Comparison of ENCODE assay signal across 10 cellular contexts in the genomic region with DNA sequence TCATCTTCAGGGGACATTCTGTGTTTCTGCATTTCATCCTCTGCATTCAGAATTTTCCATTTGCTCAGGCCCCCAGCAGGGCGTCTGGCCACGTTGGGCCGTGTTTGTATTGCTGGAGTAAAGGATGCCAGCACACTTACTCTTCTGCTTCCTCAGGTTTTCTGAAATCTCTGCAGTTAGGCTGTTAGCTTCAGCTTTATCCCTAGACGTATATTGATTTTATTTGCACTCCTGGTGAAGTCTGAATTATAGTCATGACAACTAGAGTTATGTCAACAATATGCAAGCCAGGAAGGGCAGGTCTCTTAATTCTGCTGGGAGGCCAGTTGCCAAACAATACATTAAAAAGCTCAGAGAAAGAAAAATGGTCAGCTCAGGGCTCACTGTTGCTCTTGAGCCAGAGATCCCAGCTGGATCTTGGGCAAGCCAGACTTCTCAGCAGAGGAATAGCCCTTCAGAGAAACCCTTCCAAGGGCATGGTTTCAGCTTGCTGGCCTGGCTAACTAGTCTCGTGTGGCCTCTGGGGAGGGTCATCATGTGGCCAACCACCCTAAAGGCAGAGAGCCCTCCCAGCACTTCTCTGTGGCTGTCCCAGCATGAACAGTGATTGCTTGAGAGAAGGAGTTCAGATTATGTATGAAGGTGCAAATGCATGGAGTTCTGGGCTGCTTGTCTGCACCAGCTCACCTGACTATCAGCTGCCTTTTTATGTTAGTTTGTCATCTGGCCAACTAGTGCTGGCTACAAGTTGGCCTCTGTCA.
DNase-seq lines count a peak whose midpoint lies in the region; ATAC-seq and TF ChIP-seq lines count a peak whose summit lies in the region.
"Had no signal": no experiment of that assay in that cellular context is flagged by ENCODE, and none has a peak within 500 bp of the region (broad histone marks: within the 10 kb centered on the region; RNA-seq: fewer than 3 reads in every experiment).

No MANE protein-coding gene starts in this region.

- H3K79me2 ChIP-seq in fibroblast of lung (ENCODE audit: control insufficient read depth, insufficient read depth, low read length) = no peaks in the 10 kb centered on the region

- H3K27ac ChIP-seq in fibroblast of lung (ENCODE audit: insufficient read depth, low read length) (no peak overlapping the region), rectal smooth muscle tissue (ENCODE audit: low read depth, low read length) (peak overlapping the region; percentile 70)
- no peak overlapping the region for H3K27ac ChIP-seq in effector memory CD4-positive, alpha-beta T cell (ENCODE audit: insufficient read depth, low read length, poor library complexity, severe bottlenecking)
- H3K27ac ChIP-seq: 22Rv1 had no signal

- H3K36me3 ChIP-seq in fibroblast of lung (ENCODE audit: control insufficient read depth, insufficient read depth, low read length) = no peaks in the 10 kb centered on the region
- no peaks in the 10 kb centered on the region for H3K36me3 ChIP-seq in rectal smooth muscle tissue (ENCODE audit: control insufficient read depth, insufficient read depth, low read length)
- H3K36me3 ChIP-seq in effector memory CD4-positive, alpha-beta T cell (ENCODE audit: control insufficient read depth, insufficient read depth, low read length) = no peaks in the 10 kb centered on the region

- no peak overlapping the region for H2AFZ ChIP-seq in fibroblast of lung (ENCODE audit: low read length)

- peak; percentile 60 for DNase-seq in DMS53 (lab: John Stamatoyannopoulos, UW)
- no peak for DNase-seq in DMS53 treated with DMSO at 0.1 percent for 48 hours (lab: John Stamatoyannopoulos, UW; ENCODE audit: unreplicated experiment)
- DNase-seq in NCI-H446 treated with DMSO at 0.1 percent for 48 hours (lab: John Stamatoyannopoulos, UW) = peak; percentile 64
- DNase-seq in fibroblast of lung (ENCODE audit: low read depth in 2 of 2) = peak; percentile 59 to 88
- no peak for DNase-seq in superior temporal gyrus (ENCODE audit: extremely low spot score)
- no peak for DNase-seq in effector memory CD4-positive, alpha-beta T cell
- DNase-seq: GOT3 had no signal

- ATAC-seq in HG02970 (IDR thresholded peaks at IDR 0.05; ENCODE audit: low FRiP score, unreplicated experiment) = no peak

- no peaks in the 10 kb centered on the region for H3K4me1 ChIP-seq in fibroblast of lung (ENCODE audit: control insufficient read depth, extremely low read depth, insufficient read depth, low read length)
- H3K4me1 ChIP-seq in rectal smooth muscle tissue (ENCODE audit: control insufficient read depth, insufficient read depth, low read length) = peaks cover 9% of the 10 kb centered on the region
- H3K4me1 ChIP-seq in effector memory CD4-positive, alpha-beta T cell (ENCODE audit: control insufficient read depth, insufficient read depth, low read length, poor library complexity, severe bottlenecking) = no peaks in the 10 kb centered on the region

- H3K9ac ChIP-seq in fibroblast of lung (ENCODE audit: insufficient read depth, low read length) = no peak overlapping the region
- H3K9ac ChIP-seq in rectal smooth muscle tissue (ENCODE audit: low read length) = no peak overlapping the region

- H3K4me2 ChIP-seq in fibroblast of lung (ENCODE audit: extremely low read depth, insufficient read depth, low read length) = no peak overlapping the region

- TF ChIP-seq CTCF in fibroblast of lung (conservative IDR thresholded peaks at IDR 0.05 in 1 of 2, IDR thresholded peaks at IDR 0.05 in 1 of 2; ENCODE audit: low read depth in 1 of 2, low read length in 2 of 2) = no peak

- H3K27me3 ChIP-seq in fibroblast of lung (ENCODE audit: control insufficient read depth, insufficient read depth, low read length) (no peaks in the 10 kb centered on the region), rectal smooth muscle tissue (ENCODE audit: control insufficient read depth, insufficient read depth, low read length) (no peaks in the 10 kb centered on the region)
- no peaks in the 10 kb centered on the region for H3K27me3 ChIP-seq in effector memory CD4-positive, alpha-beta T cell (replicated peaks; ENCODE audit: control insufficient read depth, insufficient read depth, low read length, poor library complexity, severe bottlenecking)

- H3K4me3 ChIP-seq in fibroblast of lung (replicated peaks in 1 of 4; ENCODE audit: control extremely low read depth in 1 of 4, insufficient read depth in 1 of 4, low read depth in 3 of 4, low read length in 4 of 4) (no peak overlapping the region), rectal smooth muscle tissue (ENCODE audit: low read length) (no peak overlapping the region)
- no peak overlapping the region for H3K4me3 ChIP-seq in effector memory CD4-positive, alpha-beta T cell (ENCODE audit: insufficient read depth, low read depth, low read length, poor library complexity, severe bottlenecking)

- H4K20me1 ChIP-seq in fibroblast of lung (ENCODE audit: control insufficient read depth, extremely low read depth, insufficient read depth, low read length) = no peaks in the 10 kb centered on the region

- H3K9me3 ChIP-seq in fibroblast of lung (ENCODE audit: control insufficient read depth, insufficient read depth, low read depth, low read length) = no peaks in the 10 kb centered on the region
- no peaks in the 10 kb centered on the region for H3K9me3 ChIP-seq in effector memory CD4-positive, alpha-beta T cell (ENCODE audit: control insufficient read depth, low read length)

Comparison
In these comparisons a context has a peak if more than half of its experiments do, and no peak if none do; other contexts are left out.
1. DNase-seq: peak in DMS53 (single experiment), NCI-H446 treated with DMSO at 0.1 percent for 48 hours (single experiment) and fibroblast of lung (2 of 2); none in DMS53 treated with DMSO at 0.1 percent for 48 hours (single experiment), superior temporal gyrus (single experiment) and effector memory CD4-positive, alpha-beta T cell (0 of 3).